In the genomic region with DNA sequence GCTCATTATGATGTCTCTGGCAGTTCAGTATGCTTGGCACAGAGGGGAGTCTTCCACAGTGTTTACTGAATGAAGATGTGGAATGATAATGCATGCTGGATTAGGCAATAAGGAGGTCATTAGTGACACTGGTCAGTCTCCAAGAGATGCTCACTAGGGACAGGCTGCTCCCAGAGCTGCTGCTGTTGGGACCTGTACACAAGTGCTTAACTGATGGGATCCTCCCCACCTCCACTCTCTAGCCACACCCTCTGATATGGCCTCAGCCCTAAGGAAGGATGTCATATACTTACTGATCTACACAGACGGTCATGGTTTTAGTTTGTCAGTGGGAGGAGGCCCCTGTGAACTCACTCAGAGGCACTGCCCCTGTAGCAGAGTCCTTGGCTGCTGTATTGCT, we compare ENCODE assay signal across 1 cellular context.
TF ChIP-seq lines count a peak whose summit lies in the region.

No MANE protein-coding gene starts in this region.

TF ChIP-seq in K562, 482 proteins besides CTCF, POLR2A, EP300 and RAD21 (continued from another document):
- TF ChIP-seq, protein P1, sequence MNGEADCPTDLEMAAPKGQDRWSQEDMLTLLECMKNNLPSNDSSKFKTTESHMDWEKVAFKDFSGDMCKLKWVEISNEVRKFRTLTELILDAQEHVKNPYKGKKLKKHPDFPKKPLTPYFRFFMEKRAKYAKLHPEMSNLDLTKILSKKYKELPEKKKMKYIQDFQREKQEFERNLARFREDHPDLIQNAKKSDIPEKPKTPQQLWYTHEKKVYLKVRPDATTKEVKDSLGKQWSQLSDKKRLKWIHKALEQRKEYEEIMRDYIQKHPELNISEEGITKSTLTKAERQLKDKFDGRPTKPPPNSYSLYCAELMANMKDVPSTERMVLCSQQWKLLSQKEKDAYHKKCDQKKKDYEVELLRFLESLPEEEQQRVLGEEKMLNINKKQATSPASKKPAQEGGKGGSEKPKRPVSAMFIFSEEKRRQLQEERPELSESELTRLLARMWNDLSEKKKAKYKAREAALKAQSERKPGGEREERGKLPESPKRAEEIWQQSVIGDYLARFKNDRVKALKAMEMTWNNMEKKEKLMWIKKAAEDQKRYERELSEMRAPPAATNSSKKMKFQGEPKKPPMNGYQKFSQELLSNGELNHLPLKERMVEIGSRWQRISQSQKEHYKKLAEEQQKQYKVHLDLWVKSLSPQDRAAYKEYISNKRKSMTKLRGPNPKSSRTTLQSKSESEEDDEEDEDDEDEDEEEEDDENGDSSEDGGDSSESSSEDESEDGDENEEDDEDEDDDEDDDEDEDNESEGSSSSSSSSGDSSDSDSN (IDR thresholded peaks at IDR 0.05; ENCODE audit: borderline replicate concordance in 1 of 2, low read depth in 2 of 2, low read length in 2 of 2): 0 out of 4 replicates have a peak, but pooled peaks of 1 of the 2 experiments have one; percentile 9
- peak; percentile 86 for TF ChIP-seq CTBP1 (IDR thresholded peaks at IDR 0.05; ENCODE audit: borderline replicate concordance)
